In the genomic region with DNA sequence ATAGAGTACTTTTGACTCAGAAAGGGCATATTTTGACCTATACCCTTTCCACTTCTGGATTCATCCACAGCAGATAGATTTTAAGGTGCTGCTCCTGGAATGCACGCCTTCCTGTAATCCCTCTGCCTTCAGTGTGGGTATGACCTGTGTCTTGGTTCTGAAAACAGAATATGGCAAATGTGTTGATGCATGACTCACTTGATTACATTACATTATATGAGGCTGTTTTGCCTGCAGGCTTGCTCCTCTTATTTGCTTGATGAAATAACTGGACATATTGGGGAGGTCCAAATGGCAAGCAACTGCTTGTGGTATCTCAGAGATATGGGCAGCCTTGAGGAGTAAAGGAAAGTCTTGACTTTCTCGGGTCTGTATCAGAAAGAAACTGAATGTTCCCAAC, we compare ENCODE assay signal across 25 cellular contexts.
A peak's percentile ranks its signal among the peaks of the same experiment; 100 is the strongest.
DNase-seq lines count a peak whose midpoint lies in the region; FAIRE-seq and TF ChIP-seq lines count a peak whose summit lies in the region.
"Had no signal": no experiment of that assay in that cellular context is flagged by ENCODE, and none has a peak within 500 bp of the region (broad histone marks: within the 10 kb centered on the region; RNA-seq: fewer than 3 reads in every experiment).

No MANE protein-coding gene starts in this region.

- 0 out of 2 replicates have a peak, but pooled peaks cover 3% of the 10 kb centered on the region for H3K9me2 ChIP-seq in PC-9 (ENCODE audit: insufficient read depth)

- H3K4me1 ChIP-seq in PC-9 (replicated peaks; ENCODE audit: insufficient read depth) (no peaks in the 10 kb centered on the region), keratinocyte (ENCODE audit: control insufficient read depth, extremely low read depth, insufficient read depth, low read length) (peaks cover 6% of the 10 kb centered on the region)
- H3K4me1 ChIP-seq: Caco-2, Peyer's patch, SJCRH30 had no signal

- no TSS peak for BruUV-seq in PC-9 (replicated peaks; lab: Mats Ljungman, UMichigan)

- dilution Hi-C loops in keratinocyte (cut with MboI; ENCODE audit: extremely low pct_ligation_motif_present, low sequenced_read_pairs), result no loop called here

- H3K9ac ChIP-seq in keratinocyte (ENCODE audit: control insufficient read depth, extremely low read depth, insufficient read depth, low read length), result no peak overlapping the region

- POLR2A ChIA-PET in PC-9 (lab: Charles Lee; ENCODE audit: unreplicated experiment), result no interaction called here

- H3K4me3 ChIP-seq in PC-9, result no peak overlapping the region
- no peak overlapping the region for H3K4me3 ChIP-seq in bronchial epithelial cell (ENCODE audit: low read depth, low read length)
- no peak overlapping the region for H3K4me3 ChIP-seq in keratinocyte (ENCODE audit: control insufficient read depth in 2 of 3, extremely low read depth in 1 of 3, insufficient read depth in 2 of 3, low read depth in 1 of 3, low read length in 3 of 3)
- H3K4me3 ChIP-seq: Peyer's patch, SJCRH30 had no signal

- no peaks in the 10 kb centered on the region for H3K36me3 ChIP-seq in PC-9 (ENCODE audit: low read depth)
- H3K36me3 ChIP-seq in bronchial epithelial cell (ENCODE audit: control insufficient read depth, insufficient read depth, low read length), result no peaks in the 10 kb centered on the region
- H3K36me3 ChIP-seq in keratinocyte (ENCODE audit: control insufficient read depth in 2 of 2, extremely low read depth in 1 of 2, insufficient read depth in 2 of 2, low read length in 2 of 2), result no peaks in the 10 kb centered on the region
- H3K36me3 ChIP-seq: Peyer's patch, SJCRH30 had no signal

- CTCF ChIA-PET in PC-9 (lab: Charles Lee), result no interaction called here

- H3K4me2 ChIP-seq in PC-9 (0 out of 2 replicates have a peak overlapping the region, but pooled peaks have one; percentile 14), keratinocyte (ENCODE audit: control insufficient read depth, extremely low read depth, insufficient read depth, low read depth, low read length) (peak overlapping the region; percentile 23)

- no peaks in the 10 kb centered on the region for H3K9me1 ChIP-seq in keratinocyte (ENCODE audit: control insufficient read depth, extremely low read depth, insufficient read depth, low read length)

- H3F3A ChIP-seq in PC-9 (ENCODE audit: insufficient read depth, low read depth), result no peaks in the 10 kb centered on the region

- H2AFZ ChIP-seq in PC-9 (peak overlapping the region; percentile 49; the same call in 1 of the 2 replicates), keratinocyte (ENCODE audit: control insufficient read depth, low read length) (no peak overlapping the region)

- TF ChIP-seq CTCF in PC-9 (conservative IDR thresholded peaks at IDR 0.05) (no peak), bronchial epithelial cell (IDR thresholded peaks at IDR 0.05; ENCODE audit: insufficient read depth, low read length, severe bottlenecking) (no peak), keratinocyte (optimal IDR thresholded peaks at IDR 0.05 in 1 of 3, IDR thresholded peaks at IDR 0.05 in 1 of 3, conservative IDR thresholded peaks at IDR 0.05 in 1 of 3; ENCODE audit: extremely low read depth in 1 of 3, insufficient read depth in 2 of 3, low read length in 3 of 3) (no peak)

- H4K20me1 ChIP-seq in PC-9 (ENCODE audit: insufficient read depth) (no peaks in the 10 kb centered on the region), keratinocyte (ENCODE audit: control insufficient read depth, extremely low read depth, insufficient read depth, low read length) (no peaks in the 10 kb centered on the region)

- H3K27ac ChIP-seq in PC-9 (no peak overlapping the region), keratinocyte (ENCODE audit: control insufficient read depth, insufficient read depth, low read length) (no peak overlapping the region)
- H3K27ac ChIP-seq: C4-2B, Peyer's patch, SJCRH30 had no signal

- no peak for FAIRE-seq in bronchial epithelial cell (lab: Jason Lieb, UNC)
- FAIRE-seq in keratinocyte (lab: Jason Lieb, UNC), result peak; percentile 67
- FAIRE-seq: GM12892, GM19239, HepG2 had no signal

- H3K27me3 ChIP-seq in PC-9 (ENCODE audit: insufficient read depth, low read depth) (no peaks in the 10 kb centered on the region), bronchial epithelial cell (ENCODE audit: control insufficient read depth, insufficient read depth, low read length) (no peaks in the 10 kb centered on the region), keratinocyte (ENCODE audit: control insufficient read depth, extremely low read depth, insufficient read depth, low read length) (no peaks in the 10 kb centered on the region)
- H3K27me3 ChIP-seq: Peyer's patch, SJCRH30 had no signal

- intact Hi-C loops in PC-9 (cut with micrococcal nuclease; ENCODE audit: unreplicated experiment), result no loop called here

- DNase-seq in M059J (ENCODE audit: low read depth), result peak; percentile 62
- no peak for DNase-seq in PC-9
- DNase-seq in bronchial epithelial cell (ENCODE audit: low read depth), result peak; percentile 69
- DNase-seq in keratinocyte (ENCODE audit: low read depth, low spot score), result no peak
- no peak for DNase-seq in NCI-H82 treated with DMSO at 0.1 percent for 48 hours (lab: John Stamatoyannopoulos, UW; ENCODE audit: unreplicated experiment)
- DNase-seq in NCI-H1694 treated with DMSO at 0.1 percent for 48 hours (lab: John Stamatoyannopoulos, UW), result no peak
- no peak for DNase-seq in activated effector memory CD4-positive, alpha-beta T cell treated with anti-CD3 and anti-CD28 coated beads, Interleukin-2, amount 50 U/mL, for 16 hours
- DNase-seq: Caco-2; CD8-positive, alpha-beta T cell; DMS79; H7; Karpas-422; NCI-H1694; NCI-H2081; NCI-H2227 treated with DMSO at 0.1 percent for 48 hours; NCI-H510A; NCI-H748 treated with DMSO at 0.1 percent for 48 hours; NK-92 treated with Interleukin-12 subunit alpha and Interleukin-12 subunit beta, amount 100 ng/mL, for 24 hours; Peyer's patch; SJCRH30; T-helper 17 cell had no signal

- H3K9me3 ChIP-seq in PC-9 (ENCODE audit: insufficient read depth, low read depth) (no peaks in the 10 kb centered on the region; the same call in 1 of the 2 replicates), keratinocyte (ENCODE audit: control insufficient read depth, low read depth, low read length) (no peaks in the 10 kb centered on the region)
- H3K9me3 ChIP-seq: Caco-2, SJCRH30 had no signal

- H3K79me2 ChIP-seq in PC-9 (ENCODE audit: low read depth), result no peaks in the 10 kb centered on the region
- no peaks in the 10 kb centered on the region for H3K79me2 ChIP-seq in keratinocyte (ENCODE audit: control insufficient read depth, insufficient read depth, low read length)

Comparison
In these comparisons a context has a peak if more than half of its experiments do, and no peak if none do; other contexts are left out.
1. DNase-seq: peak in M059J (single experiment) and bronchial epithelial cell (single experiment); none in PC-9 (0 of 2), keratinocyte (single experiment), NCI-H82 treated with DMSO at 0.1 percent for 48 hours (single experiment), NCI-H1694 treated with DMSO at 0.1 percent for 48 hours (single experiment) and activated effector memory CD4-positive, alpha-beta T cell treated with anti-CD3 and anti-CD28 coated beads, Interleukin-2, amount 50 U/mL, for 16 hours (single experiment).